In genomic region chr6:37877373-37878149, GRCh38 we compare ENCODE assay signal across 1 cellular context.
TF ChIP-seq lines count a peak whose summit lies in the region.

No MANE protein-coding gene starts in this region.

TF ChIP-seq in HEK293, 187 proteins besides CTCF, POLR2A, EP300 and RAD21 (continued from another document and continues in another):
- TF ChIP-seq ZNF704 (tag by site-specific recombination; IDR thresholded peaks at IDR 0.05) (no peak), ZNF292 (tag by site-specific recombination; IDR thresholded peaks at IDR 0.05; ENCODE audit: borderline replicate concordance, low read depth) (no peak), ZSCAN30 (tag by site-specific recombination; IDR thresholded peaks at IDR 0.05) (no peak), ZNF24 (tag by site-specific recombination; IDR thresholded peaks at IDR 0.05) (no peak), ZNF148 (tag by site-specific recombination; IDR thresholded peaks at IDR 0.05; ENCODE audit: borderline replicate concordance) (no peak), HOXA7 (CRISPR knock-in tag; IDR thresholded peaks at IDR 0.05; ENCODE audit: borderline replicate concordance) (no peak), MEIS1 (CRISPR knock-in tag; IDR thresholded peaks at IDR 0.05; ENCODE audit: borderline replicate concordance) (no peak), ZSCAN16 (tag by site-specific recombination; IDR thresholded peaks at IDR 0.05) (no peak), OSR2 (tag by site-specific recombination; IDR thresholded peaks at IDR 0.05) (peak; percentile 83), ZXDB (tag by site-specific recombination; IDR thresholded peaks at IDR 0.05) (no peak), ZNF670 (tag by site-specific recombination; IDR thresholded peaks at IDR 0.05; ENCODE audit: low read depth) (no peak), KLF10 (tag by site-specific recombination; IDR thresholded peaks at IDR 0.05) (no peak), ZNF513 (tag by site-specific recombination; IDR thresholded peaks at IDR 0.05) (no peak), GLIS1 (tag by site-specific recombination; IDR thresholded peaks at IDR 0.05) (no peak), WT1 (tag by site-specific recombination; IDR thresholded peaks at IDR 0.05) (peak; percentile 88), ZBTB8A (tag by site-specific recombination; IDR thresholded peaks at IDR 0.05) (no peak), ZNF311 (tag by site-specific recombination; IDR thresholded peaks at IDR 0.05; ENCODE audit: borderline replicate concordance) (no peak), KLF17 (tag by site-specific recombination; IDR thresholded peaks at IDR 0.05) (no peak), ZNF600 (tag by site-specific recombination; IDR thresholded peaks at IDR 0.05) (0 out of 2 replicates have a peak, but pooled peaks have one; percentile 57), INSM2 (tag by site-specific recombination; IDR thresholded peaks at IDR 0.05) (no peak), ZBTB20 (tag by site-specific recombination; IDR thresholded peaks at IDR 0.05) (no peak), ZNF776 (tag by site-specific recombination; IDR thresholded peaks at IDR 0.05; ENCODE audit: borderline replicate concordance) (no peak), GFI1B (tag by site-specific recombination; IDR thresholded peaks at IDR 0.05) (peak; percentile 61; the same call in 1 of the 2 replicates), ZNF530 (tag by site-specific recombination; IDR thresholded peaks at IDR 0.05; ENCODE audit: low read depth) (no peak), PRDM4 (tag by site-specific recombination; IDR thresholded peaks at IDR 0.05) (peak; percentile 55), ZNF658 (tag by site-specific recombination; IDR thresholded peaks at IDR 0.05) (no peak), ZBTB17 (tag by site-specific recombination; IDR thresholded peaks at IDR 0.05) (peak; percentile 63), ZFHX2 (tag by site-specific recombination; conservative IDR thresholded peaks at IDR 0.05) (no peak), SP7 (tag by site-specific recombination; IDR thresholded peaks at IDR 0.05) (peak; percentile 74)
- TF ChIP-seq, protein P1, sequence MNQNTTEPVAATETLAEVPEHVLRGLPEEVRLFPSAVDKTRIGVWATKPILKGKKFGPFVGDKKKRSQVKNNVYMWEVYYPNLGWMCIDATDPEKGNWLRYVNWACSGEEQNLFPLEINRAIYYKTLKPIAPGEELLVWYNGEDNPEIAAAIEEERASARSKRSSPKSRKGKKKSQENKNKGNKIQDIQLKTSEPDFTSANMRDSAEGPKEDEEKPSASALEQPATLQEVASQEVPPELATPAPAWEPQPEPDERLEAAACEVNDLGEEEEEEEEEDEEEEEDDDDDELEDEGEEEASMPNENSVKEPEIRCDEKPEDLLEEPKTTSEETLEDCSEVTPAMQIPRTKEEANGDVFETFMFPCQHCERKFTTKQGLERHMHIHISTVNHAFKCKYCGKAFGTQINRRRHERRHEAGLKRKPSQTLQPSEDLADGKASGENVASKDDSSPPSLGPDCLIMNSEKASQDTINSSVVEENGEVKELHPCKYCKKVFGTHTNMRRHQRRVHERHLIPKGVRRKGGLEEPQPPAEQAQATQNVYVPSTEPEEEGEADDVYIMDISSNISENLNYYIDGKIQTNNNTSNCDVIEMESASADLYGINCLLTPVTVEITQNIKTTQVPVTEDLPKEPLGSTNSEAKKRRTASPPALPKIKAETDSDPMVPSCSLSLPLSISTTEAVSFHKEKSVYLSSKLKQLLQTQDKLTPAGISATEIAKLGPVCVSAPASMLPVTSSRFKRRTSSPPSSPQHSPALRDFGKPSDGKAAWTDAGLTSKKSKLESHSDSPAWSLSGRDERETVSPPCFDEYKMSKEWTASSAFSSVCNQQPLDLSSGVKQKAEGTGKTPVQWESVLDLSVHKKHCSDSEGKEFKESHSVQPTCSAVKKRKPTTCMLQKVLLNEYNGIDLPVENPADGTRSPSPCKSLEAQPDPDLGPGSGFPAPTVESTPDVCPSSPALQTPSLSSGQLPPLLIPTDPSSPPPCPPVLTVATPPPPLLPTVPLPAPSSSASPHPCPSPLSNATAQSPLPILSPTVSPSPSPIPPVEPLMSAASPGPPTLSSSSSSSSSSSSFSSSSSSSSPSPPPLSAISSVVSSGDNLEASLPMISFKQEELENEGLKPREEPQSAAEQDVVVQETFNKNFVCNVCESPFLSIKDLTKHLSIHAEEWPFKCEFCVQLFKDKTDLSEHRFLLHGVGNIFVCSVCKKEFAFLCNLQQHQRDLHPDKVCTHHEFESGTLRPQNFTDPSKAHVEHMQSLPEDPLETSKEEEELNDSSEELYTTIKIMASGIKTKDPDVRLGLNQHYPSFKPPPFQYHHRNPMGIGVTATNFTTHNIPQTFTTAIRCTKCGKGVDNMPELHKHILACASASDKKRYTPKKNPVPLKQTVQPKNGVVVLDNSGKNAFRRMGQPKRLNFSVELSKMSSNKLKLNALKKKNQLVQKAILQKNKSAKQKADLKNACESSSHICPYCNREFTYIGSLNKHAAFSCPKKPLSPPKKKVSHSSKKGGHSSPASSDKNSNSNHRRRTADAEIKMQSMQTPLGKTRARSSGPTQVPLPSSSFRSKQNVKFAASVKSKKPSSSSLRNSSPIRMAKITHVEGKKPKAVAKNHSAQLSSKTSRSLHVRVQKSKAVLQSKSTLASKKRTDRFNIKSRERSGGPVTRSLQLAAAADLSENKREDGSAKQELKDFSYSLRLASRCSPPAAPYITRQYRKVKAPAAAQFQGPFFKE (tag by site-specific recombination; IDR thresholded peaks at IDR 0.05; ENCODE audit: borderline replicate concordance) = no peak
- TF ChIP-seq, protein P2, sequence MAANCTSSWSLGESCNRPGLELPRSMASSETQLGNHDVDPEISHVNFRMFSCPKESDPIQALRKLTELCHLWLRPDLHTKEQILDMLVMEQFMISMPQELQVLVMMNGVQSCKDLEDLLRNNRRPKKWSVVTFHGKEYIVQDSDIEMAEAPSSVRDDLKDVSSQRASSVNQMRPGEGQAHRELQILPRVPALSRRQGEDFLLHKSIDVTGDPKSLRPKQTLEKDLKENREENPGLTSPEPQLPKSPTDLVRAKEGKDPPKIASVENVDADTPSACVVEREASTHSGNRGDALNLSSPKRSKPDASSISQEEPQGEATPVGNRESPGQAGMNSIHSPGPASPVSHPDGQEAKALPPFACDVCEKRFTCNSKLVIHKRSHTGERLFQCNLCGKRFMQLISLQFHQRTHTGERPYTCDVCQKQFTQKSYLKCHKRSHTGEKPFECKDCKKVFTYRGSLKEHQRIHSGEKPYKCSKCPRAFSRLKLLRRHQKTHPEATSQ (tag by site-specific recombination; IDR thresholded peaks at IDR 0.05) = no peak
- TF ChIP-seq, protein P3, sequence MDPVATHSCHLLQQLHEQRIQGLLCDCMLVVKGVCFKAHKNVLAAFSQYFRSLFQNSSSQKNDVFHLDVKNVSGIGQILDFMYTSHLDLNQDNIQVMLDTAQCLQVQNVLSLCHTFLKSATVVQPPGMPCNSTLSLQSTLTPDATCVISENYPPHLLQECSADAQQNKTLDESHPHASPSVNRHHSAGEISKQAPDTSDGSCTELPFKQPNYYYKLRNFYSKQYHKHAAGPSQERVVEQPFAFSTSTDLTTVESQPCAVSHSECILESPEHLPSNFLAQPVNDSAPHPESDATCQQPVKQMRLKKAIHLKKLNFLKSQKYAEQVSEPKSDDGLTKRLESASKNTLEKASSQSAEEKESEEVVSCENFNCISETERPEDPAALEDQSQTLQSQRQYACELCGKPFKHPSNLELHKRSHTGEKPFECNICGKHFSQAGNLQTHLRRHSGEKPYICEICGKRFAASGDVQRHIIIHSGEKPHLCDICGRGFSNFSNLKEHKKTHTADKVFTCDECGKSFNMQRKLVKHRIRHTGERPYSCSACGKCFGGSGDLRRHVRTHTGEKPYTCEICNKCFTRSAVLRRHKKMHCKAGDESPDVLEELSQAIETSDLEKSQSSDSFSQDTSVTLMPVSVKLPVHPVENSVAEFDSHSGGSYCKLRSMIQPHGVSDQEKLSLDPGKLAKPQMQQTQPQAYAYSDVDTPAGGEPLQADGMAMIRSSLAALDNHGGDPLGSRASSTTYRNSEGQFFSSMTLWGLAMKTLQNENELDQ (tag by site-specific recombination; IDR thresholded peaks at IDR 0.05; ENCODE audit: low read depth) = no peak
- TF ChIP-seq, protein P4, sequence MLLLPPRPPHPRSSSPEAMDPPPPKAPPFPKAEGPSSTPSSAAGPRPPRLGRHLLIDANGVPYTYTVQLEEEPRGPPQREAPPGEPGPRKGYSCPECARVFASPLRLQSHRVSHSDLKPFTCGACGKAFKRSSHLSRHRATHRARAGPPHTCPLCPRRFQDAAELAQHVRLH (tag by site-specific recombination; IDR thresholded peaks at IDR 0.05) = no peak
